In the genomic region with DNA sequence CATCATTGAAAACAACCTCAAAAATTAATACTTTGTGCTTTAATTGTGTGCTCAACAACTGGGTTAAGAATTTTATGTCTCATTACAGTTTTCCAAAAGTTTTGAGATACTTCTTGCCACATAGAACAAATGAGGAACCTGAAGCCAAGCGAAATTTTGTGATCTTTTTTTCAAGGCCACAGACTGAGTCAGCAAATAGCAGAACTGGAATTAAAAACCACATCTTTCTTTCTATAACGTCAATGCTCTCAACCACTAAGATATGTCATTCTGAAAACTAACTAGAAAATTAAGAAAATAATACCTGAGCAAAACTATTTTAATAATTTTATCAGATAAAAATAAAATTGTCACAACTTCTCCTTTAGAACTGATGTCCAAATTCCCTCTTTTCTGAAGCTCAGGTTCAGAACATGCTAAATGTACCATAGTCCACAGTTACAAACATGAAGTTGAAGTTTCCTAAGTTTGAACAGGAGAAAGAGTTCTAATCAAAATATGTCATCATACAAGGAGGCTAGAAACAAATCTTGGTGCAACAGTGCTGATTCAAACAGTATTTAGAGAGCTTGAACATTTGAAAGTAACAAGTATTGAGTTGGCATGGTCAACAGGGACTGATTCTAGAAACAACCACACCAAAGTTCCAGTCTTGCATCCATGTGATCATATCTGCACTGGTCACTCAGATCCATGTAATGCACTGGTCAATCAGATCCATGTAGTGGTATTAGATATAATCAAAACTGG, we compare ENCODE assay signal across 14 cellular contexts. TPM values are rescaled to one million over a fixed set of nuclear protein-coding genes. Genes with fewer than 3 reads are reported as not detected.
DNase-seq lines count a peak whose midpoint lies in the region; ATAC-seq, FAIRE-seq and TF ChIP-seq lines count a peak whose summit lies in the region.
"Had no signal": no experiment of that assay in that cellular context is flagged by ENCODE, and none has a peak within 500 bp of the region (broad histone marks: within the 10 kb centered on the region; RNA-seq: fewer than 3 reads in every experiment).

No MANE protein-coding gene starts in this region.

- TF ChIP-seq RAD21 in HepG2 (CRISPR knock-in tag; IDR thresholded peaks at IDR 0.05) = no peak

- H3K79me2 ChIP-seq in HepG2 (ENCODE audit: insufficient read depth, low read length) = no peaks in the 10 kb centered on the region

- no peak overlapping the region for H2AFZ ChIP-seq in HepG2 (ENCODE audit: low read length)

- H3K9ac ChIP-seq in HepG2 (ENCODE audit: insufficient read depth, low read depth, low read length) = no peak overlapping the region

- no peaks in the 10 kb centered on the region for H3K9me3 ChIP-seq in HepG2 (ENCODE audit: low read length)
- H3K9me3 ChIP-seq: neutrophil had no signal

- no peak for TF ChIP-seq POLR2A in HepG2 (IDR thresholded peaks at IDR 0.05; ENCODE audit: insufficient read depth in 1 of 2, low read depth in 2 of 2, low read length in 2 of 2)

- DNase-seq in MV-4-11 (lab: John Stamatoyannopoulos, UW) (peak; percentile 93), HepG2 (ENCODE audit: low spot score) (no peak), NCI-H524 treated with DMSO at 0.1 percent for 48 hours (lab: John Stamatoyannopoulos, UW) (no peak), cardiac septum (ENCODE audit: low spot score) (no peak), NCI-H2029 treated with DMSO at 0.1 percent for 48 hours (lab: John Stamatoyannopoulos, UW) (no peak)
- no peak for DNase-seq in effector CD4-positive, alpha-beta T cell
- DNase-seq: activated gamma-delta T cell treated with Interleukin-2 at 50 U/mL for 16 hours; DMS153; effector memory CD4-positive, alpha-beta T cell; NCI-H510A treated with DMSO at 0.1 percent for 48 hours; T1000 had no signal

- H3K36me3 ChIP-seq in HepG2 (replicated peaks in 1 of 2; ENCODE audit: control insufficient read depth in 1 of 2, insufficient read depth in 2 of 2, low read length in 2 of 2) = peaks cover 17 to 68% of the 10 kb centered on the region in 2 experiments
- H3K36me3 ChIP-seq: neutrophil had no signal

- no peak for TF ChIP-seq CTCF in HepG2 (CRISPR knock-in tag; IDR thresholded peaks at IDR 0.05)

- no peaks in the 10 kb centered on the region for H3K4me1 ChIP-seq in HepG2 (ENCODE audit: insufficient read depth, low read length)

- in situ Hi-C loops in HepG2 (cut with HindIII; ENCODE audit: extremely low pct_ligation_motif_present, low pct_unique_long_range_greater_than_20kb) = no loop called here

- H4K20me1 ChIP-seq in HepG2 (ENCODE audit: insufficient read depth, low read length) = 0 out of 2 replicates have a peak, but pooled peaks cover 4% of the 10 kb centered on the region

- H3K4me3 ChIP-seq in HepG2 (replicated peaks in 1 of 3; ENCODE audit: insufficient read depth in 1 of 3, low read depth in 2 of 3, low read length in 3 of 3) = no peak overlapping the region

- POLR2A ChIA-PET in HepG2 (lab: Yijun Ruan, JAX) = no interaction called here

- BruUV-seq in HepG2 (replicated peaks; lab: Mats Ljungman, UMichigan) = no TSS peak

- H3K27ac ChIP-seq in HepG2 (ENCODE audit: extremely low read length, insufficient read depth, low read length) = no peak overlapping the region
- H3K27ac ChIP-seq: neutrophil had no signal

- CTCF ChIA-PET in HepG2 (lab: Yijun Ruan, JAX; ENCODE audit: low intra/inter-chr PET ratio, low total read pairs) = no interaction called here

- no peak for FAIRE-seq in HepG2 (lab: Jason Lieb, UNC)

- H3K4me2 ChIP-seq in HepG2 (ENCODE audit: low read depth, low read length) = no peak overlapping the region

- ATAC-seq in GM18907 (IDR thresholded peaks at IDR 0.05; ENCODE audit: unreplicated experiment) = peak; percentile 93
- peak; percentile 83 for ATAC-seq in HG02884 (IDR thresholded peaks at IDR 0.05; ENCODE audit: unreplicated experiment)
- ATAC-seq in HepG2 = peak; percentile 40

- 95% methylated on average over 2 of the region's 2 CpGs for WGBS in HepG2 (ENCODE audit: low lambda C conversion rate)

- no peak for TF ChIP-seq EP300 in HepG2 (IDR thresholded peaks at IDR 0.05; ENCODE audit: low read depth in 2 of 2, low read length in 2 of 2)
- TF ChIP-seq EP300 in HepG2 (CRISPR knock-in tag; IDR thresholded peaks at IDR 0.05; ENCODE audit: borderline replicate concordance) = no peak

- no peaks in the 10 kb centered on the region for H3K27me3 ChIP-seq in HepG2 (ENCODE audit: control insufficient read depth in 1 of 2, insufficient read depth in 2 of 2, low read length in 2 of 2)
- H3K27me3 ChIP-seq: neutrophil had no signal

- intact Hi-C loops in HepG2 (cut with micrococcal nuclease; ENCODE audit: unreplicated experiment) (no loop called here), cardiac septum (cut with DNase I) (no loop called here)

TF ChIP-seq in HepG2, 621 proteins besides CTCF, POLR2A, EP300 and RAD21:
- peak; percentile 56 to 76 for TF ChIP-seq MAFK (conservative IDR thresholded peaks at IDR 0.05 in 1 of 2, IDR thresholded peaks at IDR 0.05 in 1 of 2; ENCODE audit: low read length in 2 of 2)
- TF ChIP-seq, protein P1, sequence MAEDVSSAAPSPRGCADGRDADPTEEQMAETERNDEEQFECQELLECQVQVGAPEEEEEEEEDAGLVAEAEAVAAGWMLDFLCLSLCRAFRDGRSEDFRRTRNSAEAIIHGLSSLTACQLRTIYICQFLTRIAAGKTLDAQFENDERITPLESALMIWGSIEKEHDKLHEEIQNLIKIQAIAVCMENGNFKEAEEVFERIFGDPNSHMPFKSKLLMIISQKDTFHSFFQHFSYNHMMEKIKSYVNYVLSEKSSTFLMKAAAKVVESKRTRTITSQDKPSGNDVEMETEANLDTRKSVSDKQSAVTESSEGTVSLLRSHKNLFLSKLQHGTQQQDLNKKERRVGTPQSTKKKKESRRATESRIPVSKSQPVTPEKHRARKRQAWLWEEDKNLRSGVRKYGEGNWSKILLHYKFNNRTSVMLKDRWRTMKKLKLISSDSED (CRISPR knock-in tag; IDR thresholded peaks at IDR 0.05) = no peak
- TF ChIP-seq MAFF (IDR thresholded peaks at IDR 0.05; ENCODE audit: low read depth, low read length) = peak; percentile 45; the same call in 1 of the 2 replicates

RNA-seq across cellular contexts. Expression of a gene that starts 27.6 kb away (rescaled TPM):
- 0.02 TPM in 1 of 2 replicates, not detected in the other for total RNA-seq in HepG2 (2016; rRNA removed; fragmentation: Illumina TruSeq; extraction: Trizol)
- total RNA-seq in HepG2 (2016; cell fraction: cytosol; rRNA removed; fragmentation: Illumina TruSeq; extraction: Trizol; ENCODE audit: low read depth) = not detected in 2 replicates
- 0.15 TPM in 1 of 2 replicates, not detected in the other for total RNA-seq in HepG2 (2016; cell fraction: insoluble cytoplasmic fraction; rRNA removed; fragmentation: Illumina TruSeq; extraction: Trizol)
- 0.21 TPM in 1 of 2 replicates, not detected in the other for total RNA-seq in HepG2 (2016; cell fraction: membrane; rRNA removed; fragmentation: Illumina TruSeq; extraction: Trizol)
- total RNA-seq in HepG2 (2016; cell fraction: nucleus; rRNA removed; fragmentation: Illumina TruSeq; extraction: Trizol) = not detected in 2 replicates
- polyA plus RNA-seq in HepG2 (2011; rRNA removed) = 0.18 TPM in 1 of 2 replicates, not detected in the other
- 0.09 TPM in 1 of 2 replicates, not detected in the other for polyA plus RNA-seq in HepG2 (2011; cell fraction: cytosol; rRNA removed)
- 0.03 TPM in 1 of 2 replicates, not detected in the other for polyA plus RNA-seq in HepG2 (2011; cell fraction: nucleus; rRNA removed)
- 0.20 and 0.66 TPM in 2 replicates for polyA plus RNA-seq in HepG2 (2012)
- not detected in 2 replicates for polyA plus RNA-seq in HepG2 (2016; cell fraction: cytosol; fragmentation: Illumina TruSeq; extraction: Trizol; ENCODE audit: low read depth)
- not detected in 2 replicates for polyA plus RNA-seq in HepG2 (2016; cell fraction: insoluble cytoplasmic fraction; fragmentation: Illumina TruSeq; extraction: Trizol; ENCODE audit: low read depth)
- polyA plus RNA-seq in HepG2 (2016; cell fraction: membrane; fragmentation: Illumina TruSeq; extraction: Trizol; ENCODE audit: low read depth) = not detected in 2 replicates
- polyA plus RNA-seq in HepG2 (2016; cell fraction: nucleus; fragmentation: Illumina TruSeq; extraction: Trizol; ENCODE audit: insufficient read depth, low read depth) = not detected in 2 replicates
- polyA minus RNA-seq in HepG2 (2011; rRNA and poly(A)+ RNA removed; ENCODE audit: low replicate concordance) = not detected in 2 replicates
- polyA minus RNA-seq in HepG2 (2011; cell fraction: cytosol; rRNA and poly(A)+ RNA removed) = not detected in 2 replicates
- 0.26 and 0.87 TPM in 2 replicates for polyA minus RNA-seq in HepG2 (2011; cell fraction: nucleus; rRNA and poly(A)+ RNA removed)
- 28.1 TPM for total RNA-seq in cardiac septum

Comparison
In these comparisons a context has a peak if more than half of its experiments do, and no peak if none do; other contexts are left out.
1. ATAC-seq: peak in every context shown above with its lines; median percentile 93 in GM18907; 83 in HG02884; 40 in HepG2.
2. RNA of a gene that starts 27.6 kb away (total RNA-seq): 28.1 TPM in cardiac septum (single experiment); 0.02 to 0.21 TPM in HepG2; every median in the first group is over 10 times any median in the second.